In the genomic region with DNA sequence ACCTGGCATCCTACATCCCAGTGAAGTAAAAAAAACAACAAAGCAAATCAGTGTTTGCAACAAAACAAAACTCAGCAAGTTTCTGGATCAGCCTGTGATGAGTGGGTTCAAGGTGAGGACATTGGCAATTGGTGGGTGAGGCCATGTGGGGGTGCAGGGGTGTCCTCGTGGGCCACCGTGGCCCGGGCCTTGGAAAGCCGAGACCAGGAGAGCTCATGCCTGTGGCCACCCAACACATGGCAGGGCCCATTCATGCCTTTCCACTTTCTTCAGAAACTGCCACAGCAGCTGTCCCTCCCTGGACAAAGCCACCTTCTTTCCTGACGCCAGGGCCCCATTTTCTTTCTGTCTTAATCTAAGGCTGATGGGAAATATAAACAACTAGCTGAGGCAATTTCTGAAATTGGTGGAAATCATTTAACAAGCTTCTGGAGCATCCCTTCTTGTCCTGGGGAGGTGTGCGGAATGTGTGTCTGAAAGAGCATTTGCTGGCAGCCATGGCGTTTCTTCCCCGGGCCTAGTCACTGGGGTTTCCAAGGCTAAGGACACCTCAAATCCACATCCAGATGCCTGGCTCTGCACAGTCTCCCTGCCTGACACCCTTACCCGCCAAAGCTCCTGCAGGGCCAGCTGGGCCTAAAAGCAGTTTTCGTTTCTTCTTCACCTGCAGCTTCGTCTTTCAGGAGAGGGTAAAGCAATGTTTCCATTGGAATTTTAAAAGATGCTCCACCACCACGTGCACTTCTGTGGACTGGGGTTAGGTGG, we compare ENCODE assay signal across 19 cellular contexts.
"Had no signal": no experiment of that assay in that cellular context is flagged by ENCODE, and none has a peak within 500 bp of the region (broad histone marks: within the 10 kb centered on the region; RNA-seq: fewer than 3 reads in every experiment).

No MANE protein-coding gene starts in this region.

- DNase-seq: activated CD4-positive, alpha-beta T cell treated with anti-CD3 and anti-CD28 coated beads for 4 hours; activated CD4-positive, alpha-beta T cell treated with anti-CD3 and anti-CD28 coated beads, Interleukin-2, amount 50 U/mL, for 4 hours; activated naive CD4-positive, alpha-beta T cell treated with anti-CD3 and anti-CD28 coated beads for 36 hours; activated T-cell treated with anti-CD3 and anti-CD28 coated beads, Interleukin-2, amount 50 U/mL, for 72 hours; amniotic stem cell; hippocampal formation; kidney; left colon; midbrain; naive thymus-derived CD8-positive, alpha-beta T cell; occipital lobe; stimulated activated CD4-positive, alpha-beta T cell treated with anti-CD3 and anti-CD28 coated beads, Interleukin-12 subunit alpha, Interleukin-12 subunit beta, amount 100 ng/mL, for 4 hours; stimulated activated CD4-positive, alpha-beta T cell treated with anti-CD3 and anti-CD28 coated beads, Interleukin-4, amount 100 ng/mL, for 1 hour; trophoblast cell had no signal

- H3K36me3 ChIP-seq: breast epithelium, right atrium auricular region, thoracic aorta, uterus had no signal

- H3K4me3 ChIP-seq: breast epithelium, gastroesophageal sphincter, right atrium auricular region, thoracic aorta, uterus had no signal

- H3K27me3 ChIP-seq: breast epithelium, gastroesophageal sphincter, right atrium auricular region, uterus had no signal
